Comparison of ENCODE assay signal across 20 cellular contexts in genomic region chr12:32983968-32984367, GRCh38.
DNase-seq lines count a peak whose midpoint lies in the region; ATAC-seq, FAIRE-seq and TF ChIP-seq lines count a peak whose summit lies in the region.
"Had no signal": no experiment of that assay in that cellular context is flagged by ENCODE, and none has a peak within 500 bp of the region (broad histone marks: within the 10 kb centered on the region; RNA-seq: fewer than 3 reads in every experiment).

No MANE protein-coding gene starts in this region.

- DNase-seq in COR-L47 (lab: John Stamatoyannopoulos, UW) (peak; percentile 80), NCI-H82 (lab: John Stamatoyannopoulos, UW) (peak; percentile 77), hepatocyte (ENCODE audit: low spot score) (no peak), osteoblast (ENCODE audit: insufficient read length, low spot score, missing footprints) (no peak), AG08395 (ENCODE audit: low spot score) (no peak), pancreas (no peak), left colon (no peak)
- DNase-seq: activated CD4-positive, alpha-beta memory T cell treated with anti-CD3 and anti-CD28 coated beads for 36 hours; amniotic stem cell; glutamatergic neuron; NCI-H1092; substantia nigra had no signal

- H3K27me3 ChIP-seq in HUES48 (ENCODE audit: control insufficient read depth, insufficient read depth, low read length) (no peaks in the 10 kb centered on the region), hepatocyte (no peaks in the 10 kb centered on the region), osteoblast (ENCODE audit: insufficient read depth, low read length) (no peaks in the 10 kb centered on the region), pancreas (no peaks in the 10 kb centered on the region)
- H3K27me3 ChIP-seq: BLaER1 had no signal

- no peaks in the 10 kb centered on the region for H3K9me2 ChIP-seq in hepatocyte (replicated peaks; ENCODE audit: insufficient read depth)

- H4K20me1 ChIP-seq in hepatocyte (ENCODE audit: insufficient read depth, poor library complexity, severe bottlenecking) (no peaks in the 10 kb centered on the region), osteoblast (ENCODE audit: insufficient read depth, low read length) (no peaks in the 10 kb centered on the region)
- H4K20me1 ChIP-seq: BLaER1 had no signal

- H3K9ac ChIP-seq in HUES48 (ENCODE audit: low read depth, low read length) = no peak overlapping the region
- H3K9ac ChIP-seq: BLaER1 had no signal

- TF ChIP-seq CTCF in hepatocyte (IDR thresholded peaks at IDR 0.05; ENCODE audit: poor library complexity) = no peak
- no peak for TF ChIP-seq CTCF in osteoblast (IDR thresholded peaks at IDR 0.05; ENCODE audit: extremely low read depth, low read depth, low read length)
- no peak for TF ChIP-seq CTCF in pancreas (IDR thresholded peaks at IDR 0.05)

- H3K4me1 ChIP-seq in HUES48 (ENCODE audit: control insufficient read depth, insufficient read depth, low read length) (peaks cover 9% of the 10 kb centered on the region), hepatocyte (ENCODE audit: insufficient read depth) (peaks cover 19% of the 10 kb centered on the region), osteoblast (ENCODE audit: insufficient read depth, low read length) (no peaks in the 10 kb centered on the region), pancreas (no peaks in the 10 kb centered on the region)
- H3K4me1 ChIP-seq: BLaER1, SJSA1 had no signal

- H3K4me2 ChIP-seq in hepatocyte = peak overlapping the region; percentile 46
- no peak overlapping the region for H3K4me2 ChIP-seq in osteoblast (ENCODE audit: insufficient read depth, low read length)
- H3K4me2 ChIP-seq: BLaER1 had no signal

- H2AFZ ChIP-seq in hepatocyte = no peak overlapping the region
- no peak overlapping the region for H2AFZ ChIP-seq in osteoblast (ENCODE audit: low read length)

- H3K27ac ChIP-seq in HUES48 (ENCODE audit: low read depth, low read length) = peak overlapping the region; percentile 58
- no peak overlapping the region for H3K27ac ChIP-seq in hepatocyte
- H3K27ac ChIP-seq in osteoblast (ENCODE audit: low read depth, low read length) = no peak overlapping the region
- H3K27ac ChIP-seq in pancreas = no peak overlapping the region
- H3K27ac ChIP-seq: BLaER1, coronary artery, SJSA1 had no signal

- intact Hi-C loops in pancreas (cut with DNase I) (no loop called here), left colon (cut with DNase I, micrococcal nuclease) (no loop called here)

- 59% methylated on average over 4 of the region's 4 CpGs for WGBS in hepatocyte (ENCODE audit: low lambda C conversion rate, missing lambda C conversion rate)
- WGBS in pancreas, 2 donors = 47 to 55% methylated on average over 4 of the region's 4 CpGs

- no peak for FAIRE-seq in pancreas (lab: Jason Lieb, UNC)
- FAIRE-seq: GM12891, TTC549 had no signal

- H3K36me3 ChIP-seq in HUES48 (ENCODE audit: control insufficient read depth, insufficient read depth, low read length) (no peaks in the 10 kb centered on the region), hepatocyte (replicated peaks; ENCODE audit: insufficient read depth, low read depth) (no peaks in the 10 kb centered on the region), osteoblast (ENCODE audit: insufficient read depth, low read length) (no peaks in the 10 kb centered on the region), pancreas (no peaks in the 10 kb centered on the region)
- H3K36me3 ChIP-seq: BLaER1, SJSA1 had no signal

- no peaks in the 10 kb centered on the region for H3K79me2 ChIP-seq in hepatocyte
- no peaks in the 10 kb centered on the region for H3K79me2 ChIP-seq in osteoblast (ENCODE audit: insufficient read depth, low read length)

- H3K4me3 ChIP-seq in HUES48 (ENCODE audit: low read depth, low read length) (no peak overlapping the region), hepatocyte (no peak overlapping the region), osteoblast (ENCODE audit: insufficient read depth, low read length) (no peak overlapping the region), pancreas (no peak overlapping the region)
- H3K4me3 ChIP-seq: BLaER1, coronary artery, SJSA1 had no signal

- ATAC-seq in pancreas (no peak), left colon (no peak)
- ATAC-seq: activated T-helper 17 cell treated with anti-CD3 and anti-CD28 coated beads, Interleukin-2, amount 50 U/mL, for 72 hours; esophagus mucosa had no signal

- H3K9me3 ChIP-seq in HUES48 (ENCODE audit: control insufficient read depth, insufficient read depth, low read length) = no peaks in the 10 kb centered on the region
- no peaks in the 10 kb centered on the region for H3K9me3 ChIP-seq in hepatocyte (ENCODE audit: low read depth)
- no peaks in the 10 kb centered on the region for H3K9me3 ChIP-seq in osteoblast (ENCODE audit: low read depth, low read length)
- no peaks in the 10 kb centered on the region for H3K9me3 ChIP-seq in pancreas
- H3K9me3 ChIP-seq: BLaER1, SJSA1 had no signal

Comparison
In these comparisons a context has a peak if more than half of its experiments do, and no peak if none do; other contexts are left out.
1. DNase-seq: peak in COR-L47 (single experiment) and NCI-H82 (single experiment); none in hepatocyte (single experiment), osteoblast (single experiment), AG08395 (single experiment), pancreas (0 of 6) and left colon (0 of 2).